ENCODE assay signal across 5 cellular contexts in the genomic region with DNA sequence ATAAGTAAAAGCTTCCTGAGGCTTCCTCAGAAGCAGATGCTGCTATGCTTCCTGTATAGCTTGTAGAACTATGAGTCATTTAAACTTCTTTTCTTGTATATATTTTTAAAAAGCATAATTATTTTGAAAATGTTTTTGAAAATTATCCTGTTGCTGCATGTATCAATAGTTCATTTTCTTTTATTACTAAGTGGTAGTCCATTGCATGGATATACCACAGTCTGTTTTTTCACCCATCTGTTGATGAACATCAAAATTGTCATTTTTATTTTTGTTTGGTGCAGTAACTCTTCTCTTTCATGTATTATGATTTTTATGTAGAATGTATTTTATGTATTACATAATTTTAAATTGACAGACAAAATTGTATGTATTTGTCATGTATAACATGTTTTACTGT.
"Had no signal": no experiment of that assay in that cellular context is flagged by ENCODE, and none has a peak within 500 bp of the region (broad histone marks: within the 10 kb centered on the region; RNA-seq: fewer than 3 reads in every experiment).

No MANE protein-coding gene starts in this region.

- DNase-seq: IMR-90 had no signal

- ATAC-seq: HepG2, K562 had no signal

- H3K4me3 ChIP-seq: K562 had no signal

- FAIRE-seq: HepG2, HTR-8/SVneo, K562 had no signal

- H3K27ac ChIP-seq: HL-60 had no signal
